1 cellular context compared by ENCODE assay signal in the genomic region with DNA sequence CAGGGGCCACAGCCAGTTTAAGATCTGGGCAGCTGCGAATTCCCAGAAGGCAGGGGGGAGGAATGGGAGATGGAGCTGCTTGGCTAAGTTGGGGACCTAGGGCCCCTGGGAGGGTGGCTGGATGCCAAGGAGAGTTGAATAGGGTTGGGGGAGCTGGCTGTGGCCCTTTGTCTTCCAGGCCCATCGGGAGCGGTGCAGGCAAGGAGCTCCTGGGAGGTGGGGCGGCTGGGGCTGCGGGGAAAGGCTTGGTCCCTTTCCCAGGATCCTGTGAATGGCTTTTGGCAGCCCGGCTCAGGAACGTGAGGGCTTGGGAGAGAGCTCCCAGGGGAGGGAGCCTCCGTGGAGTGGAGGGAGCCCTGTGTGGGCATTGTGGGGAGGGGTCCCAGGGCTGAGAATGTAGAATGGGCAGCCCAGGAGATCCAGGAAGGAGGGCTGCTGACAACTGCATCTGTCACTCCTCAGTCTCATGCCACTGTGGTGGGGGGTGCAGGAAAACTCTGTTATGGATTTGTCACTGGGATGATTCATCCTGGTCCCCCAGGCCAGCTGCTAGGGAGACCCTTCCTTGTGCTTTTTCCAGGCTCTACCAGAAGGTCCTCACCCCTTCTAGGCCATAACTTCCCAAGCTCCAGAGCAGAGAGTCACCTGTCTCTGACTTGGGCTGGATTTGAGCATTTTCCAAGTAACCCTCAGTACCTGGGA.
A peak's percentile ranks its signal among the peaks of the same experiment; 100 is the strongest.
TF ChIP-seq lines count a peak whose summit lies in the region.

No MANE protein-coding gene starts in this region.

TF ChIP-seq in HEK293, 187 proteins besides CTCF, POLR2A, EP300 and RAD21 (continued from another document):
- TF ChIP-seq ZNF394 (tag by site-specific recombination; IDR thresholded peaks at IDR 0.05; ENCODE audit: borderline replicate concordance) (peak; percentile 30; the same call in 1 of the 2 replicates), ZNF398 (tag by site-specific recombination; IDR thresholded peaks at IDR 0.05) (peak; percentile 52), ZNF600 (tag by site-specific recombination; IDR thresholded peaks at IDR 0.05) (peak; percentile 38; the same call in 1 of the 2 replicates), INSM2 (tag by site-specific recombination; IDR thresholded peaks at IDR 0.05) (no peak), ZNF521 (tag by site-specific recombination; IDR thresholded peaks at IDR 0.05) (no peak), ZNF223 (tag by site-specific recombination; IDR thresholded peaks at IDR 0.05) (peak; percentile 43; the same call in 1 of the 2 replicates), ZBTB48 (tag by site-specific recombination; IDR thresholded peaks at IDR 0.05) (0 out of 2 replicates have a peak, but pooled peaks have one; percentile 31), ZNF335 (tag by site-specific recombination; conservative IDR thresholded peaks at IDR 0.05) (no peak), KLF9 (tag by site-specific recombination; IDR thresholded peaks at IDR 0.05; ENCODE audit: low read depth) (no peak), ZNF514 (tag by site-specific recombination; IDR thresholded peaks at IDR 0.05) (no peak), GLIS1 (tag by site-specific recombination; IDR thresholded peaks at IDR 0.05) (peak; percentile 89)
- TF ChIP-seq, protein P1, sequence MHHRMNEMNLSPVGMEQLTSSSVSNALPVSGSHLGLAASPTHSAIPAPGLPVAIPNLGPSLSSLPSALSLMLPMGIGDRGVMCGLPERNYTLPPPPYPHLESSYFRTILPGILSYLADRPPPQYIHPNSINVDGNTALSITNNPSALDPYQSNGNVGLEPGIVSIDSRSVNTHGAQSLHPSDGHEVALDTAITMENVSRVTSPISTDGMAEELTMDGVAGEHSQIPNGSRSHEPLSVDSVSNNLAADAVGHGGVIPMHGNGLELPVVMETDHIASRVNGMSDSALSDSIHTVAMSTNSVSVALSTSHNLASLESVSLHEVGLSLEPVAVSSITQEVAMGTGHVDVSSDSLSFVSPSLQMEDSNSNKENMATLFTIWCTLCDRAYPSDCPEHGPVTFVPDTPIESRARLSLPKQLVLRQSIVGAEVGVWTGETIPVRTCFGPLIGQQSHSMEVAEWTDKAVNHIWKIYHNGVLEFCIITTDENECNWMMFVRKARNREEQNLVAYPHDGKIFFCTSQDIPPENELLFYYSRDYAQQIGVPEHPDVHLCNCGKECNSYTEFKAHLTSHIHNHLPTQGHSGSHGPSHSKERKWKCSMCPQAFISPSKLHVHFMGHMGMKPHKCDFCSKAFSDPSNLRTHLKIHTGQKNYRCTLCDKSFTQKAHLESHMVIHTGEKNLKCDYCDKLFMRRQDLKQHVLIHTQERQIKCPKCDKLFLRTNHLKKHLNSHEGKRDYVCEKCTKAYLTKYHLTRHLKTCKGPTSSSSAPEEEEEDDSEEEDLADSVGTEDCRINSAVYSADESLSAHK (tag by site-specific recombination; IDR thresholded peaks at IDR 0.05): no peak
- TF ChIP-seq, protein P2, sequence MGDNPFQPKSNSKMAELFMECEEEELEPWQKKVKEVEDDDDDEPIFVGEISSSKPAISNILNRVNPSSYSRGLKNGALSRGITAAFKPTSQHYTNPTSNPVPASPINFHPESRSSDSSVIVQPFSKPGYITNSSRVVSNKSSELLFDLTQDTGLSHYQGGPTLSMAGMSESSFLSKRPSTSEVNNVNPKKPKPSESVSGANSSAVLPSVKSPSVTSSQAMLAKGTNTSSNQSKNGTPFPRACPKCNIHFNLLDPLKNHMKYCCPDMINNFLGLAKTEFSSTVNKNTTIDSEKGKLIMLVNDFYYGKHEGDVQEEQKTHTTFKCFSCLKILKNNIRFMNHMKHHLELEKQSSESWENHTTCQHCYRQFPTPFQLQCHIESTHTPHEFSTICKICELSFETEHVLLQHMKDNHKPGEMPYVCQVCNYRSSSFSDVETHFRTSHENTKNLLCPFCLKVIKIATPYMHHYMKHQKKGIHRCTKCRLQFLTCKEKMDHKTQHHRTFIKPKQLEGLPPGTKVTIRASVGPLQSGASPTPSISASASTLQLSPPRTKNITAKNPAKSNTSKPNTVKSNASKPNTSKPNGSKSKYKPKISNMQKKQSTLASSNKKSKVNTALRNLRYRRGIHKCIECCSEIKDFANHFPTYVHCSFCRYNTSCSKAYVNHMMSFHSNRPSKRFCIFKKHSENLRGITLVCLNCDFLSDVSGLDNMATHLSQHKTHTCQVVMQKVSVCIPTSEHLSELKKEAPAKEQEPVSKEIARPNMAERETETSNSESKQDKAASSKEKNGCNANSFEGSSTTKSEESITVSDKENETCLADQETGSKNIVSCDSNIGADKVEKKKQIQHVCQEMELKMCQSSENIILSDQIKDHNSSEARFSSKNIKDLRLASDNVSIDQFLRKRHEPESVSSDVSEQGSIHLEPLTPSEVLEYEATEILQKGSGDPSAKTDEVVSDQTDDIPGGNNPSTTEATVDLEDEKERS (tag by site-specific recombination; IDR thresholded peaks at IDR 0.05): no peak
